ENCODE assay signal across 8 cellular contexts in genomic region chr11:81644239-81644840, GRCh38.
A peak's percentile ranks its signal among the peaks of the same experiment; 100 is the strongest.
DNase-seq lines count a peak whose midpoint lies in the region; ATAC-seq, FAIRE-seq and TF ChIP-seq lines count a peak whose summit lies in the region.

No MANE protein-coding gene starts in this region.

- H3K36me3 Mint-ChIP-seq in activated naive CD8-positive, alpha-beta T cell treated with anti-CD3 and anti-CD28 coated beads, Interleukin-2, amount 50 U/mL, for 24 hours (ENCODE audit: low read depth): no peaks in the 10 kb centered on the region
- H3K36me3 Mint-ChIP-seq in type B pancreatic cell: no peaks in the 10 kb centered on the region

- no peaks in the 10 kb centered on the region for H3K4me1 Mint-ChIP-seq in activated naive CD8-positive, alpha-beta T cell treated with anti-CD3 and anti-CD28 coated beads, Interleukin-2, amount 50 U/mL, for 24 hours
- peaks cover 5% of the 10 kb centered on the region for H3K4me1 Mint-ChIP-seq in type B pancreatic cell (ENCODE audit: unreplicated experiment)

- TF ChIP-seq CTCF in type B pancreatic cell (conservative IDR thresholded peaks at IDR 0.05): peak; percentile 87

- H3K27me3 Mint-ChIP-seq in activated naive CD8-positive, alpha-beta T cell treated with anti-CD3 and anti-CD28 coated beads, Interleukin-2, amount 50 U/mL, for 24 hours: peaks cover 11% of the 10 kb centered on the region
- H3K27me3 Mint-ChIP-seq in type B pancreatic cell: peaks cover 31% of the 10 kb centered on the region

- peak; percentile 47 for DNase-seq in NCI-H2171 treated with DMSO at 0.1 percent for 48 hours (lab: John Stamatoyannopoulos, UW)
- DNase-seq in NCI-H2171 (lab: John Stamatoyannopoulos, UW): no peak
- DNase-seq in NCI-H2196 treated with DMSO at 0.1 percent for 48 hours (lab: John Stamatoyannopoulos, UW; ENCODE audit: unreplicated experiment): peak; percentile 24
- peak; percentile 6 for DNase-seq in activated naive CD8-positive, alpha-beta T cell treated with anti-CD3 and anti-CD28 coated beads, Interleukin-2, amount 50 U/mL, for 24 hours
- no peak for DNase-seq in type B pancreatic cell (ENCODE audit: extremely low spot score, unreplicated experiment)

- H3K9me3 Mint-ChIP-seq in activated naive CD8-positive, alpha-beta T cell treated with anti-CD3 and anti-CD28 coated beads, Interleukin-2, amount 50 U/mL, for 24 hours: no peaks in the 10 kb centered on the region
- no peaks in the 10 kb centered on the region for H3K9me3 Mint-ChIP-seq in type B pancreatic cell

- H3K27ac Mint-ChIP-seq in activated naive CD8-positive, alpha-beta T cell treated with anti-CD3 and anti-CD28 coated beads, Interleukin-2, amount 50 U/mL, for 24 hours: no peak overlapping the region
- no peak overlapping the region for H3K27ac Mint-ChIP-seq in type B pancreatic cell

- ATAC-seq in GM19035 (IDR thresholded peaks at IDR 0.05; ENCODE audit: unreplicated experiment): peak; percentile 96
- peak; percentile 96 for ATAC-seq in HG03064 (IDR thresholded peaks at IDR 0.05; ENCODE audit: low read depth, unreplicated experiment)
- peak; percentile 61 for ATAC-seq in activated naive CD8-positive, alpha-beta T cell treated with anti-CD3 and anti-CD28 coated beads, Interleukin-2, amount 50 U/mL, for 24 hours

- FAIRE-seq in islet of Langerhans (lab: Jason Lieb, UNC): peak; percentile 89

- no peak overlapping the region for H3K4me3 Mint-ChIP-seq in activated naive CD8-positive, alpha-beta T cell treated with anti-CD3 and anti-CD28 coated beads, Interleukin-2, amount 50 U/mL, for 24 hours
- H3K4me3 Mint-ChIP-seq in type B pancreatic cell: no peak overlapping the region

Comparison
In these comparisons a context has a peak if more than half of its experiments do, and no peak if none do; other contexts are left out.
1. DNase-seq: peak in NCI-H2171 treated with DMSO at 0.1 percent for 48 hours (single experiment), NCI-H2196 treated with DMSO at 0.1 percent for 48 hours (single experiment) and activated naive CD8-positive, alpha-beta T cell treated with anti-CD3 and anti-CD28 coated beads, Interleukin-2, amount 50 U/mL, for 24 hours (single experiment); none in NCI-H2171 (single experiment) and type B pancreatic cell (single experiment).
2. Peak in every context shown above with its lines, with median percentiles within 50 percentile points of each other: ATAC-seq.